1 cellular context compared by ENCODE assay signal in genomic region chr5:94467560-94468504, GRCh38.
TF ChIP-seq lines count a peak whose summit lies in the region.

No MANE protein-coding gene starts in this region.

TF ChIP-seq in IMR-90, 13 proteins besides CTCF, POLR2A, EP300 and RAD21 (continued from another document):
- TF ChIP-seq CHD1 (IDR thresholded peaks at IDR 0.05; ENCODE audit: low read depth, low read length) (no peak), MAZ (IDR thresholded peaks at IDR 0.05; ENCODE audit: borderline replicate concordance, low read depth, low read length) (no peak), BHLHE40 (IDR thresholded peaks at IDR 0.05; ENCODE audit: low read depth, low read length) (no peak), NFE2L2 (IDR thresholded peaks at IDR 0.05; ENCODE audit: low read depth, low read length) (no peak), RCOR1 (IDR thresholded peaks at IDR 0.05; ENCODE audit: insufficient replicate concordance, low read length) (no peak), SMC3 (IDR thresholded peaks at IDR 0.05; ENCODE audit: low read depth, low read length) (no peak), CEBPB (IDR thresholded peaks at IDR 0.05; ENCODE audit: low read depth, low read length) (no peak)
